Comparison of ENCODE assay signal across 32 cellular contexts in the genomic region with DNA sequence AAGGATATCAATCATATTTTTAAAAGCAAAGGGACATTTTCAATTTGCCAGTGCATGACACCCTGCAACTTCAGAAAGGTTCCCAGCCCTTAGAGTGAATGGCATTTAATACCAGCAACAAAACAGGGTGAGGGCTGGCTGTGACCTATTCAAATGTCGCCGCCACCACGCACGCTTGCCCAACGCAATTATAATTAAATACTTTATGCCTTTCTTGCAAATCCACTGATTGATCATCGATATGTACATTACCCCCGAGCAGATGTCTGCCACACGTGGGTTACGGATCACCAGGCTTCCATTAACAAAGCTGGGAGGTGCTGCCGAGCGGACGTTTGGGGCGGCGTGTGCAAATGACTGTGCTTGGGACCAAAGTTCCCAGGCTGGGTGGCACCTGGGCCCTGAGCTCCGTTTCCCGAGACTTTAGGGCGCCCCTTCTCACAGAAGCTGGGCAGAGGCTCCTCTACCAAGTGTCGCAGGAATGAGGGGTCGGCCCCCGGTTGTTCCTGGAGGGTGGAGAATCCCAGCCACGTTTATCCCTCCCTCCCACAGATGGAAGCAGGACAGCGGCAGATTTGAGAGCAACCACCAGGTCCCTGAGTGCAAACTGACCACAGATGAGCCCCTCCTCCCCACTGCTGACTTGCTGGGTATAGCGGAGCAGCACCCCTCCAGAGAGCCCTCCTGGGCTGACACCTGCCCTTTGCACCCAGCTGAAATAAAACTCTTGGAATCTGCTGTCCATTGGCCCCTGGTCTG. TPM values are rescaled to one million over a fixed set of nuclear protein-coding genes. Genes with fewer than 3 reads are reported as not detected.
"Had no signal": no experiment of that assay in that cellular context is flagged by ENCODE, and none has a peak within 500 bp of the region (broad histone marks: within the 10 kb centered on the region; RNA-seq: fewer than 3 reads in every experiment).

No MANE protein-coding gene starts in this region.

- H3K4me1 ChIP-seq: foreskin keratinocyte, parathyroid adenoma had no signal

- H2AFZ ChIP-seq: parathyroid adenoma had no signal

- DNase-seq: activated CD4-positive, alpha-beta T cell treated with anti-CD3 and anti-CD28 coated beads for 48 hours; activated CD4-positive, alpha-beta T cell treated with anti-CD3 and anti-CD28 coated beads, Interleukin-2, amount 50 U/mL, for 48 hours; activated CD8-positive, alpha-beta memory T cell treated with anti-CD3 and anti-CD28 coated beads for 24 hours; activated naive CD8-positive, alpha-beta T cell treated with anti-CD3 and anti-CD28 coated beads, Interleukin-2, amount 50 U/mL, for 24 hours; activated T-cell treated with anti-CD3 and anti-CD28 coated beads, Interleukin-2, amount 50 U/mL, for 1 hour; amygdala; caudate nucleus; foreskin keratinocyte; kidney glomerular epithelial cell; left ventricle myocardium inferior; naive B cell; stimulated activated CD4-positive, alpha-beta T cell treated with anti-CD3 and anti-CD28 coated beads, Interleukin-4, amount 100 ng/mL, for 24 hours; T-helper 1 cell had no signal

- H3K9ac ChIP-seq: parathyroid adenoma had no signal

- H3K9me3 ChIP-seq: heart left ventricle, left ventricle myocardium inferior, right atrium auricular region had no signal

- H3K27ac ChIP-seq: foreskin keratinocyte, heart left ventricle, left ventricle myocardium inferior, parathyroid adenoma, right atrium auricular region, VCaP had no signal

- H3K4me3 ChIP-seq: heart left ventricle, left ventricle myocardium inferior, right atrium auricular region had no signal

- H3K36me3 ChIP-seq: heart left ventricle, left ventricle myocardium inferior, right atrium auricular region had no signal

- ATAC-seq: activated CD4-positive, CD25-positive, alpha-beta regulatory T cell treated with anti-CD3 and anti-CD28 coated beads, Interleukin-2, amount 50 U/mL, for 24 hours; activated naive CD8-positive, alpha-beta T cell treated with anti-CD3 and anti-CD28 coated beads, Interleukin-2, amount 50 U/mL, for 24 hours; esophagus mucosa; foreskin keratinocyte; heart left ventricle; stimulated activated effector memory CD8-positive, alpha-beta T cell treated with anti-CD3 and anti-CD28 coated beads, Interleukin-12 subunit alpha, Interleukin-12 subunit beta, amount 100 ng/mL, for 72 hours had no signal

- H3K79me2 ChIP-seq: parathyroid adenoma had no signal

RNA-seq across cellular contexts. Expression of a gene that starts 3.9 kb away (rescaled TPM):
- total RNA-seq: activated T-helper 1 cell treated with anti-CD3 and anti-CD28 coated beads, Interleukin-12 subunit alpha, Interleukin-12 subunit beta, Interleukin-2, Interleukin-4 antibody, amounts not matched to agents 30 ng/mL and 10 ng/mL and 1 ng/mL, durations not matched to agents 14 hours and 24 hours and 36 hours; chondrocyte; endodermal cell; esophagus mucosa; foreskin keratinocyte; heart left ventricle; left ventricle myocardium inferior; lung microvascular endothelial cell; mesenteric fat pad; mucosa of gallbladder; pulmonary artery endothelial cell; right atrium auricular region; skeletal muscle tissue; subcutaneous adipose tissue; ureter had no signal
- polyA plus RNA-seq: foreskin keratinocyte, heart left ventricle, neural cell, thymus had no signal
